ENCODE assay signal across 1 cellular context in genomic region chr19:35166100-35167063, GRCh38.
TF ChIP-seq lines count a peak whose summit lies in the region.

No MANE protein-coding gene starts in this region.

TF ChIP-seq in K562, 482 proteins besides CTCF, POLR2A, EP300 and RAD21 (continues in another document):
- TF ChIP-seq MYC (IDR thresholded peaks at IDR 0.05; ENCODE audit: low read depth, low read length) (peak; percentile 73), MYC (CRISPR knock-in tag; IDR thresholded peaks at IDR 0.05; ENCODE audit: borderline replicate concordance, low read depth) (no peak), MAFG (tag; conservative IDR thresholded peaks at IDR 0.05) (peak; percentile 16; the same call in 1 of the 2 replicates), CAMTA2 (CRISPR knock-in tag; conservative IDR thresholded peaks at IDR 0.05) (no peak), TEAD2 (tag; IDR thresholded peaks at IDR 0.05) (no peak), ZNF24 (IDR thresholded peaks at IDR 0.05) (peak; percentile 90), ZSCAN29 (IDR thresholded peaks at IDR 0.05) (no peak), ZNF512 (tag; IDR thresholded peaks at IDR 0.05) (no peak), SREBF2 (CRISPR knock-in tag; IDR thresholded peaks at IDR 0.05) (no peak), MAFF (IDR thresholded peaks at IDR 0.05; ENCODE audit: low read length) (0 out of 2 replicates have a peak, but pooled peaks have one; percentile 0), E2F4 (CRISPR knock-in tag; IDR thresholded peaks at IDR 0.05; ENCODE audit: low read depth) (no peak), SAFB (IDR thresholded peaks at IDR 0.05; ENCODE audit: borderline replicate concordance, low read depth, low read length) (no peak), CXXC5 (CRISPR knock-in tag; IDR thresholded peaks at IDR 0.05) (peak; percentile 42; the same call in 1 of the 2 replicates), TSHZ1 (CRISPR knock-in tag; IDR thresholded peaks at IDR 0.05) (peak; percentile 63; the same call in 1 of the 2 replicates), BRD9 (IDR thresholded peaks at IDR 0.05; ENCODE audit: low read depth, partially characterized antibody) (no peak), NFIC (IDR thresholded peaks at IDR 0.05) (peak; percentile 97), XRCC5 (IDR thresholded peaks at IDR 0.05; ENCODE audit: low read depth, low read length) (no peak), MITF (IDR thresholded peaks at IDR 0.05) (peak; percentile 88), HDAC6 (IDR thresholded peaks at IDR 0.05; ENCODE audit: low read depth, low read length) (no peak), ZNF347 (CRISPR knock-in tag; IDR thresholded peaks at IDR 0.05; ENCODE audit: low read depth) (no peak), FIP1L1 (IDR thresholded peaks at IDR 0.05; ENCODE audit: low read depth, low read length, poor library complexity, severe bottlenecking) (no peak), CREM (IDR thresholded peaks at IDR 0.05; ENCODE audit: low read depth) (0 out of 2 replicates have a peak, but pooled peaks have one; percentile 25), CHD4 (IDR thresholded peaks at IDR 0.05; ENCODE audit: insufficient read depth, insufficient replicate concordance, low read depth, low read length, poor library complexity, severe bottlenecking) (no peak), HSF4 (CRISPR knock-in tag; IDR thresholded peaks at IDR 0.05; ENCODE audit: borderline replicate concordance) (no peak), GATAD2B (IDR thresholded peaks at IDR 0.05; ENCODE audit: borderline replicate concordance) (0 out of 2 replicates have a peak, but pooled peaks have one; percentile 28), PRMT5 (CRISPR knock-in tag; IDR thresholded peaks at IDR 0.05) (no peak), CTBP1 (IDR thresholded peaks at IDR 0.05; ENCODE audit: borderline replicate concordance) (peak; percentile 56; the same call in 1 of the 2 replicates), NONO (IDR thresholded peaks at IDR 0.05; ENCODE audit: low read depth in 2 of 2, low read length in 1 of 2) (no peak), ADNP (tag; IDR thresholded peaks at IDR 0.05) (no peak), TFE3 (CRISPR knock-in tag; IDR thresholded peaks at IDR 0.05) (peak; percentile 36), ZKSCAN3 (CRISPR knock-in tag; IDR thresholded peaks at IDR 0.05) (no peak), KAT8 (IDR thresholded peaks at IDR 0.05; ENCODE audit: low read depth) (no peak), TRIM24 (IDR thresholded peaks at IDR 0.05) (peak; percentile 19 to 72; a peak in 3 of 4 replicates), ARID1B (IDR thresholded peaks at IDR 0.05) (peak; percentile 79), MCM2 (IDR thresholded peaks at IDR 0.05; ENCODE audit: low read depth) (no peak), MTF1 (CRISPR knock-in tag; IDR thresholded peaks at IDR 0.05; ENCODE audit: borderline replicate concordance) (0 out of 2 replicates have a peak, but pooled peaks have one; percentile 10), C11orf30 (IDR thresholded peaks at IDR 0.05; ENCODE audit: low read depth) (peak; percentile 41), GABPB1 (CRISPR knock-in tag; IDR thresholded peaks at IDR 0.05) (peak; percentile 62; the same call in 1 of the 2 replicates), ZNF589 (CRISPR knock-in tag; IDR thresholded peaks at IDR 0.05; ENCODE audit: low read depth) (no peak), NR2C1 (IDR thresholded peaks at IDR 0.05) (no peak), NR2C1 (tag; IDR thresholded peaks at IDR 0.05) (peak; percentile 36; the same call in 1 of the 2 replicates), PTRF (tag; IDR thresholded peaks at IDR 0.05) (no peak), ZNF316 (IDR thresholded peaks at IDR 0.05) (peak; percentile 13; the same call in 1 of the 2 replicates), POLR3G (IDR thresholded peaks at IDR 0.05; ENCODE audit: extremely low read depth, insufficient read length, insufficient replicate concordance) (no peak), POLR2H (tag; IDR thresholded peaks at IDR 0.05; ENCODE audit: low read depth) (peak; percentile 22; the same call in 1 of the 2 replicates)
- TF ChIP-seq, protein P1, sequence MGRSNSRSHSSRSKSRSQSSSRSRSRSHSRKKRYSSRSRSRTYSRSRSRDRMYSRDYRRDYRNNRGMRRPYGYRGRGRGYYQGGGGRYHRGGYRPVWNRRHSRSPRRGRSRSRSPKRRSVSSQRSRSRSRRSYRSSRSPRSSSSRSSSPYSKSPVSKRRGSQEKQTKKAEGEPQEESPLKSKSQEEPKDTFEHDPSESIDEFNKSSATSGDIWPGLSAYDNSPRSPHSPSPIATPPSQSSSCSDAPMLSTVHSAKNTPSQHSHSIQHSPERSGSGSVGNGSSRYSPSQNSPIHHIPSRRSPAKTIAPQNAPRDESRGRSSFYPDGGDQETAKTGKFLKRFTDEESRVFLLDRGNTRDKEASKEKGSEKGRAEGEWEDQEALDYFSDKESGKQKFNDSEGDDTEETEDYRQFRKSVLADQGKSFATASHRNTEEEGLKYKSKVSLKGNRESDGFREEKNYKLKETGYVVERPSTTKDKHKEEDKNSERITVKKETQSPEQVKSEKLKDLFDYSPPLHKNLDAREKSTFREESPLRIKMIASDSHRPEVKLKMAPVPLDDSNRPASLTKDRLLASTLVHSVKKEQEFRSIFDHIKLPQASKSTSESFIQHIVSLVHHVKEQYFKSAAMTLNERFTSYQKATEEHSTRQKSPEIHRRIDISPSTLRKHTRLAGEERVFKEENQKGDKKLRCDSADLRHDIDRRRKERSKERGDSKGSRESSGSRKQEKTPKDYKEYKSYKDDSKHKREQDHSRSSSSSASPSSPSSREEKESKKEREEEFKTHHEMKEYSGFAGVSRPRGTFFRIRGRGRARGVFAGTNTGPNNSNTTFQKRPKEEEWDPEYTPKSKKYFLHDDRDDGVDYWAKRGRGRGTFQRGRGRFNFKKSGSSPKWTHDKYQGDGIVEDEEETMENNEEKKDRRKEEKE (IDR thresholded peaks at IDR 0.05; ENCODE audit: borderline replicate concordance in 1 of 2, control insufficient read depth in 1 of 2, low read depth in 2 of 2, low read length in 1 of 2) = no peak
- TF ChIP-seq, protein P2, sequence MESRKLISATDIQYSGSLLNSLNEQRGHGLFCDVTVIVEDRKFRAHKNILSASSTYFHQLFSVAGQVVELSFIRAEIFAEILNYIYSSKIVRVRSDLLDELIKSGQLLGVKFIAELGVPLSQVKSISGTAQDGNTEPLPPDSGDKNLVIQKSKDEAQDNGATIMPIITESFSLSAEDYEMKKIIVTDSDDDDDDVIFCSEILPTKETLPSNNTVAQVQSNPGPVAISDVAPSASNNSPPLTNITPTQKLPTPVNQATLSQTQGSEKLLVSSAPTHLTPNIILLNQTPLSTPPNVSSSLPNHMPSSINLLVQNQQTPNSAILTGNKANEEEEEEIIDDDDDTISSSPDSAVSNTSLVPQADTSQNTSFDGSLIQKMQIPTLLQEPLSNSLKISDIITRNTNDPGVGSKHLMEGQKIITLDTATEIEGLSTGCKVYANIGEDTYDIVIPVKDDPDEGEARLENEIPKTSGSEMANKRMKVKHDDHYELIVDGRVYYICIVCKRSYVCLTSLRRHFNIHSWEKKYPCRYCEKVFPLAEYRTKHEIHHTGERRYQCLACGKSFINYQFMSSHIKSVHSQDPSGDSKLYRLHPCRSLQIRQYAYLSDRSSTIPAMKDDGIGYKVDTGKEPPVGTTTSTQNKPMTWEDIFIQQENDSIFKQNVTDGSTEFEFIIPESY (CRISPR knock-in tag; IDR thresholded peaks at IDR 0.05) = 0 out of 2 replicates have a peak, but pooled peaks have one; percentile 16
- TF ChIP-seq, protein P3, sequence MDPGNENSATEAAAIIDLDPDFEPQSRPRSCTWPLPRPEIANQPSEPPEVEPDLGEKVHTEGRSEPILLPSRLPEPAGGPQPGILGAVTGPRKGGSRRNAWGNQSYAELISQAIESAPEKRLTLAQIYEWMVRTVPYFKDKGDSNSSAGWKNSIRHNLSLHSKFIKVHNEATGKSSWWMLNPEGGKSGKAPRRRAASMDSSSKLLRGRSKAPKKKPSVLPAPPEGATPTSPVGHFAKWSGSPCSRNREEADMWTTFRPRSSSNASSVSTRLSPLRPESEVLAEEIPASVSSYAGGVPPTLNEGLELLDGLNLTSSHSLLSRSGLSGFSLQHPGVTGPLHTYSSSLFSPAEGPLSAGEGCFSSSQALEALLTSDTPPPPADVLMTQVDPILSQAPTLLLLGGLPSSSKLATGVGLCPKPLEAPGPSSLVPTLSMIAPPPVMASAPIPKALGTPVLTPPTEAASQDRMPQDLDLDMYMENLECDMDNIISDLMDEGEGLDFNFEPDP (CRISPR knock-in tag; IDR thresholded peaks at IDR 0.05) = no peak
- TF ChIP-seq, protein P4, sequence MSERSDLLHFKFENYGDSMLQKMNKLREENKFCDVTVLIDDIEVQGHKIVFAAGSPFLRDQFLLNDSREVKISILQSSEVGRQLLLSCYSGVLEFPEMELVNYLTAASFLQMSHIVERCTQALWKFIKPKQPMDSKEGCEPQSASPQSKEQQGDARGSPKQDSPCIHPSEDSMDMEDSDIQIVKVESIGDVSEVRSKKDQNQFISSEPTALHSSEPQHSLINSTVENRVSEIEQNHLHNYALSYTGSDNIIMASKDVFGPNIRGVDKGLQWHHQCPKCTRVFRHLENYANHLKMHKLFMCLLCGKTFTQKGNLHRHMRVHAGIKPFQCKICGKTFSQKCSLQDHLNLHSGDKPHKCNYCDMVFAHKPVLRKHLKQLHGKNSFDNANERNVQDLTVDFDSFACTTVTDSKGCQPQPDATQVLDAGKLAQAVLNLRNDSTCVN (CRISPR knock-in tag; IDR thresholded peaks at IDR 0.05) = no peak
